ENCODE assay signal across 19 cellular contexts in the genomic region with DNA sequence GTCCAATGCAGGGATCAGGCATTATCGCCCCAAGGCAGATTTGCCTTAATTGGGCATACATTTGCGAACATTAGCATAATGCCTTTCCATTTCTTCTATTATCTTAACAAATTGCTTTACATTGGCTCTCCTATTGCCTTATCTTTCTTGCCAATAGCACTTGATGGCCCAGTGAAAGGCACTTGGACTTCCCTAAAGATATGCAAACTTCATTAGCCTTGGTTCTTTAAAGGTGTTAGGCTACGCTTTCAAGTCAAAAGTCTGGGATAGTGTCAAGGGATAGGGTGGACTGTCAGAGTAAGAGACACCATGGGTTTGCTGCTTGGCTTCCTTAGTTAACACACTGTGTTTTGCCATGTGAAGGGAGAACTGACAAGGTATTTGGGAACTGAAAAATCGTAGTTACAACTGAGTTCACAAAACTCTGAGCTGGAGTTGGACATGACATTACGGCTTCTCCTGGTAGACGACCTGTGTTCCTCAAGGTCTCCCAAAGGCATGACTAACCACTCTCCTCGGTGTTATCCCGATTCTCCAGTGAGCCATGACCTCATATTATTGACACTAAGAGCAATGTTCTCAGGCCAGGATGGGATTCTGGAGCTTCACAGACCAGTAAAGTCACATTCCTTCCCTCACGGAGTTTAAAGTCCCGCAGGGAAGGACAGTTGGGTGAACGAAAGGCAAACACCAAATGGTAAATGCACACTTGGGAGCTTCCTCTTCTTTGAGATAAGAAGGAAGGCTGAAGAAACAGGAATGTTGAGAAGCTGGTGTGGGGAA.
DNase-seq lines count a peak whose midpoint lies in the region; ATAC-seq and TF ChIP-seq lines count a peak whose summit lies in the region.
"Had no signal": no experiment of that assay in that cellular context is flagged by ENCODE, and none has a peak within 500 bp of the region (broad histone marks: within the 10 kb centered on the region; RNA-seq: fewer than 3 reads in every experiment).

No MANE protein-coding gene starts in this region.

- 59% methylated on average over 6 of the region's 11 CpGs; no CpG with 5 or more reads in 1 of the 2 experiments for WGBS in IMR-90 (ENCODE audit: extremely low coverage in 2 of 2, insufficient read length in 1 of 2), 2 experiments

- dilution Hi-C loops in IMR-90 (cut with HindIII; ENCODE audit: low sequenced_read_pairs, unreplicated experiment) = no loop called here

- H3K9me1 ChIP-seq in IMR-90 (ENCODE audit: insufficient read depth, low read length) = no peaks in the 10 kb centered on the region

- no peaks in the 10 kb centered on the region for H3K79me2 ChIP-seq in neural progenitor cell (ENCODE audit: low read depth)

- no peaks in the 10 kb centered on the region for H3K4me1 Mint-ChIP-seq in neural progenitor cell
- H3K4me1 Mint-ChIP-seq: activated naive CD4-positive, alpha-beta T cell treated with anti-CD3 and anti-CD28 coated beads, Interleukin-2, amount 10 ng/mL, durations not matched to agents 7 days and 5 days; CD8-positive, alpha-beta memory T cell had no signal

- no peak overlapping the region for H3K9ac ChIP-seq in IMR-90 (ENCODE audit: low read depth, low read length)
- no peak overlapping the region for H3K9ac ChIP-seq in neural progenitor cell

- H3K9me3 Mint-ChIP-seq in neural progenitor cell = no peaks in the 10 kb centered on the region
- H3K9me3 Mint-ChIP-seq: activated naive CD4-positive, alpha-beta T cell treated with anti-CD3 and anti-CD28 coated beads, Interleukin-2, amount 10 ng/mL, durations not matched to agents 7 days and 5 days; CD8-positive, alpha-beta memory T cell had no signal

- POLR2A ChIA-PET in IMR-90 (lab: Charles Lee; ENCODE audit: unreplicated experiment) = no interaction called here

- H3K14ac ChIP-seq in IMR-90 (replicated peaks; ENCODE audit: low read depth, low read length) = no peak overlapping the region

- ATAC-seq in IMR-90 (ENCODE audit: low read depth) (no peak), HG03571 (IDR thresholded peaks at IDR 0.05; ENCODE audit: unreplicated experiment) (no peak)
- ATAC-seq: HCT116; stimulated activated naive CD8-positive, alpha-beta T cell treated with anti-CD3 and anti-CD28 coated beads, Interleukin-15, Interleukin-2, amounts not matched to agents 100 U/mL and 50 U/mL, for 24 hours had no signal

- H3K27ac Mint-ChIP-seq in neural progenitor cell = no peak overlapping the region
- H3K27ac Mint-ChIP-seq: activated naive CD4-positive, alpha-beta T cell treated with anti-CD3 and anti-CD28 coated beads, Interleukin-2, amount 10 ng/mL, durations not matched to agents 7 days and 5 days; CD8-positive, alpha-beta memory T cell had no signal

- intact Hi-C loops in IMR-90 (cut with micrococcal nuclease) = loop anchor here (2.0 to 10.0 kb wide), 5 partner anchors 343 to 1973 kb away; no protein-coding TSS in a partner anchor

- in situ Hi-C loops in IMR-90 (cut with MboI; ENCODE audit: low sequenced_read_pairs) = loop anchor here (10.0 to 25.0 kb wide), 5 partner anchors 215 to 1215 kb away; no protein-coding TSS in a partner anchor

- TF ChIP-seq RAD21 in IMR-90 (IDR thresholded peaks at IDR 0.05; ENCODE audit: low read length) = no peak

- H2AK9ac ChIP-seq in IMR-90 (replicated peaks; ENCODE audit: low read depth, low read length, poor library complexity) = no peak overlapping the region

- TF ChIP-seq CTCF in IMR-90 (conservative IDR thresholded peaks at IDR 0.05; ENCODE audit: low read depth, low read length) (no peak), epithelial cell of esophagus (IDR thresholded peaks at IDR 0.05; ENCODE audit: insufficient read depth, low read depth, low read length, missing control alignments) (no peak), neural progenitor cell (IDR thresholded peaks at IDR 0.05) (no peak)

- H3K27ac ChIP-seq in IMR-90 (ENCODE audit: insufficient read depth, low read length) (no peak overlapping the region), neural progenitor cell (no peak overlapping the region)
- H3K27ac ChIP-seq: sigmoid colon, upper lobe of left lung had no signal

- H4K8ac ChIP-seq in IMR-90 (ENCODE audit: low read depth in 2 of 2, low read length in 2 of 2) = no peak overlapping the region

- no peak overlapping the region for H3K4me3 Mint-ChIP-seq in neural progenitor cell
- H3K4me3 Mint-ChIP-seq: activated naive CD4-positive, alpha-beta T cell treated with anti-CD3 and anti-CD28 coated beads, Interleukin-2, amount 10 ng/mL, durations not matched to agents 7 days and 5 days; CD8-positive, alpha-beta memory T cell had no signal

- no peak overlapping the region for H2BK20ac ChIP-seq in IMR-90 (ENCODE audit: low read depth, low read length)

- H2BK15ac ChIP-seq in IMR-90 (ENCODE audit: low read depth, low read length) = no peak overlapping the region

- H3K23ac ChIP-seq in IMR-90 (ENCODE audit: low read depth, low read length) = no peak overlapping the region

- H3K56ac ChIP-seq in IMR-90 (ENCODE audit: extremely low read depth, insufficient read depth, low read length) = no peak overlapping the region

- no peak overlapping the region for H2BK5ac ChIP-seq in IMR-90 (ENCODE audit: low read depth, low read length, poor library complexity, severe bottlenecking)

- H3K4me3 ChIP-seq in IMR-90 (ENCODE audit: insufficient read depth, low read depth, low read length) (no peak overlapping the region), epithelial cell of esophagus (ENCODE audit: low read length) (no peak overlapping the region), neural progenitor cell (no peak overlapping the region)
- H3K4me3 ChIP-seq: sigmoid colon, upper lobe of left lung had no signal

- DNase-seq in DMS53 treated with DMSO at 0.1 percent for 48 hours (lab: John Stamatoyannopoulos, UW; ENCODE audit: unreplicated experiment) (peak; percentile 45), IMR-90 (peak; percentile 11), epithelial cell of esophagus (ENCODE audit: low read depth) (peak; percentile 40), neural progenitor cell (ENCODE audit: low spot score) (no peak), NCI-H774 (lab: John Stamatoyannopoulos, UW) (no peak), DMS 273 (lab: John Stamatoyannopoulos, UW; ENCODE audit: unreplicated experiment) (no peak), putamen (ENCODE audit: low spot score) (no peak)
- DNase-seq: activated naive CD4-positive, alpha-beta T cell treated with anti-CD3 and anti-CD28 coated beads, Interleukin-2, amount 10 ng/mL, durations not matched to agents 7 days and 5 days; activated T-cell treated with anti-CD3 and anti-CD28 coated beads for 4 hours; CD8-positive, alpha-beta memory T cell; hippocampal formation; NCI-H1436 treated with DMSO at 0.1 percent for 48 hours; nucleus accumbens; sigmoid colon; stimulated activated CD4-positive, alpha-beta T cell treated with anti-CD3 and anti-CD28 coated beads, Interleukin-1b, Interleukin-23, amount 100 ng/mL, for 48 hours; stimulated activated naive CD8-positive, alpha-beta T cell treated with anti-CD3 and anti-CD28 coated beads, Interleukin-15, Interleukin-2, amounts not matched to agents 100 U/mL and 50 U/mL, for 24 hours; upper lobe of left lung had no signal

- H3K27me3 Mint-ChIP-seq in neural progenitor cell (ENCODE audit: insufficient read depth, low read depth) = peaks cover 9% of the 10 kb centered on the region

- CTCF ChIA-PET in IMR-90 (lab: Yijun Ruan, JAX) = interaction anchor here (1.7 kb wide), 1 partner anchor 88 kb away, joined by 3 read pairs; no protein-coding TSS in a partner anchor

- H3F3A ChIP-seq in neural progenitor cell (ENCODE audit: low read depth) = no peaks in the 10 kb centered on the region

- H4K20me1 ChIP-seq in IMR-90 (ENCODE audit: insufficient read depth, low read length) (no peaks in the 10 kb centered on the region), neural progenitor cell (ENCODE audit: low read depth) (no peaks in the 10 kb centered on the region)

- H2AK5ac ChIP-seq in IMR-90 (ENCODE audit: low read depth, low read length) = no peak overlapping the region

- H2BK120ac ChIP-seq in IMR-90 (ENCODE audit: low read depth, low read length) = no peak overlapping the region

- no peaks in the 10 kb centered on the region for H3K36me3 Mint-ChIP-seq in neural progenitor cell
- H3K36me3 Mint-ChIP-seq: activated naive CD4-positive, alpha-beta T cell treated with anti-CD3 and anti-CD28 coated beads, Interleukin-2, amount 10 ng/mL, durations not matched to agents 7 days and 5 days; CD8-positive, alpha-beta memory T cell had no signal

- no peak overlapping the region for H3K18ac ChIP-seq in IMR-90 (ENCODE audit: low read depth, low read length)

- no peaks in the 10 kb centered on the region for H3K79me1 ChIP-seq in IMR-90 (ENCODE audit: low read depth in 1 of 2, low read length in 2 of 2)

- H3K4me1 ChIP-seq in IMR-90 (ENCODE audit: control insufficient read depth, insufficient read depth, low read length) (no peaks in the 10 kb centered on the region; the same call in 1 of the 2 replicates), neural progenitor cell (no peaks in the 10 kb centered on the region)
- H3K4me1 ChIP-seq: sigmoid colon, upper lobe of left lung had no signal

- H3K36me3 ChIP-seq in IMR-90 (ENCODE audit: control insufficient read depth, insufficient read depth, low read length) (no peaks in the 10 kb centered on the region), neural progenitor cell (no peaks in the 10 kb centered on the region)
- H3K36me3 ChIP-seq: sigmoid colon, upper lobe of left lung had no signal

- H3K27me3 ChIP-seq in IMR-90 (ENCODE audit: control insufficient read depth, insufficient read depth, low read length) (peaks cover 14% of the 10 kb centered on the region; the same call in 1 of the 2 replicates), neural progenitor cell (no peaks in the 10 kb centered on the region)
- H3K27me3 ChIP-seq: sigmoid colon, upper lobe of left lung had no signal

- no peak for TF ChIP-seq POLR2A in IMR-90 (IDR thresholded peaks at IDR 0.05; ENCODE audit: low read depth, low read length)

- no peak overlapping the region for H4K91ac ChIP-seq in IMR-90 (ENCODE audit: insufficient read depth, low read depth, low read length)

- BruUV-seq in IMR-90 (replicated peaks; lab: Mats Ljungman, UMichigan) = no TSS peak

- H2AFZ ChIP-seq in IMR-90 (replicated peaks; ENCODE audit: low read length, poor library complexity) (no peak overlapping the region), neural progenitor cell (replicated peaks) (peak overlapping the region; percentile 51)

- H3K9me3 ChIP-seq in IMR-90 (ENCODE audit: control insufficient read depth, insufficient read depth, low read length) = no peaks in the 10 kb centered on the region
- no peaks in the 10 kb centered on the region for H3K9me3 ChIP-seq in neural progenitor cell (ENCODE audit: low read depth)
- H3K9me3 ChIP-seq: sigmoid colon, upper lobe of left lung had no signal

- no peak overlapping the region for H3K4ac ChIP-seq in IMR-90 (ENCODE audit: low read depth, low read length)

- no peak overlapping the region for H4K5ac ChIP-seq in IMR-90 (ENCODE audit: low read depth, low read length)

- no peak overlapping the region for H3K4me2 ChIP-seq in IMR-90 (ENCODE audit: low read depth, low read length)
- no peak overlapping the region for H3K4me2 ChIP-seq in neural progenitor cell

TF ChIP-seq in IMR-90, 13 proteins besides CTCF, POLR2A, EP300 and RAD21:
- TF ChIP-seq RCOR1 (IDR thresholded peaks at IDR 0.05; ENCODE audit: insufficient replicate concordance, low read length) = no peak

Comparison
In these comparisons a context has a peak if more than half of its experiments do, and no peak if none do; other contexts are left out.
1. DNase-seq: peak in DMS53 treated with DMSO at 0.1 percent for 48 hours (single experiment), IMR-90 (single experiment) and epithelial cell of esophagus (single experiment); none in neural progenitor cell (single experiment), NCI-H774 (single experiment), DMS 273 (single experiment) and putamen (single experiment).